24 cellular contexts compared by ENCODE assay signal in the genomic region with DNA sequence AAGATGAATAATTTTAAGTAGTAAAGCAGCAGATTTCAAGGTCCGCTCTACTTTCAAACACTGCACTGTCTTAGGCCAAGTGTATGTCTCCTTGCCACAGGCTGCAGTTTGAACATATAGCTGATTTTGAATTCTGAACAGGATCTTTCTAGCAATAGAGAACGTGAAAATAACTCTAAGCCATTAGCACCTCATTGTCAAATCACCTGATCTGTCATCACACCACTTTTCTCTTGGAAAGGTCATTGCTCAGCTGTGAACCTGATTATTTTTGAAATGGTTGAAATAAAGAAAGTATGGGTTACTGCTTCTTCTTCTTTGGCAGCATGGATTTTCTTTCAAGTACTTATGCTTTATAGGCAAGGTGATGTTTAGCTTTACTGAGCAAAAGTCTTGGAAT.
"Had no signal": no experiment of that assay in that cellular context is flagged by ENCODE, and none has a peak within 500 bp of the region (broad histone marks: within the 10 kb centered on the region; RNA-seq: fewer than 3 reads in every experiment).

No MANE protein-coding gene starts in this region.

- H3K36me3 ChIP-seq: stomach, suprapubic skin, thoracic aorta, thyroid gland, tibial artery, tibial nerve, transverse colon, upper lobe of left lung, upper lobe of right lung, uterus, vagina had no signal

- H3K27me3 ChIP-seq: stomach, suprapubic skin, testis, thyroid gland, tibial artery, tibial nerve, transverse colon, upper lobe of left lung, upper lobe of right lung, uterus, vagina had no signal

- H3K9me3 ChIP-seq: stomach, suprapubic skin, testis, thoracic aorta, thyroid gland, tibial artery, transverse colon, upper lobe of left lung, upper lobe of right lung, uterus, vagina had no signal

- H3K27ac ChIP-seq: stomach, suprapubic skin, testis, thoracic aorta, thyroid gland, tibial artery, tibial nerve, transverse colon, upper lobe of left lung, upper lobe of right lung, uterus, vagina had no signal

- H3K4me3 ChIP-seq: stomach, suprapubic skin, testis, thoracic aorta, thyroid gland, tibial artery, tibial nerve, transverse colon, upper lobe of left lung, upper lobe of right lung, uterus, vagina had no signal

- DNase-seq: stimulated activated CD4-positive, alpha-beta T cell treated with anti-CD3 and anti-CD28 coated beads, Interleukin-2, amount 100 ng/mL, for 48 hours; stimulated activated CD4-positive, alpha-beta T cell treated with anti-CD3 and anti-CD28 coated beads, Interleukin-4, amount 100 ng/mL, for 1 hour; stimulated activated CD4-positive, alpha-beta T cell treated with anti-CD3 and anti-CD28 coated beads, Interleukin-4, amount 100 ng/mL, for 24 hours; stimulated activated CD4-positive, alpha-beta T cell treated with anti-CD3 and anti-CD28 coated beads, Interleukin-4, amount 100 ng/mL, for 4 hours; stimulated activated CD8-positive, alpha-beta memory T cell treated with anti-CD3 and anti-CD28 coated beads, Interleukin-4, amount 100 ng/mL, for 48 hours; stimulated activated naive B cell treated with anti-CD40 and anti-IgM and Interleukin-4, amounts not matched to agents 10 μg/mL and 1 μg/mL and 100 μg/mL, for 72 hours; stimulated activated naive CD4-positive, alpha-beta T cell; stimulated activated naive CD4-positive, alpha-beta T cell treated with Interleukin-2 at 50 U/mL for 16 hours; stimulated activated naive CD8-positive, alpha-beta T cell treated with anti-CD3 and anti-CD28 coated beads, Interleukin-15, amount 100 ng/mL, for 72 hours; stimulated activated naive CD8-positive, alpha-beta T cell treated with anti-CD3 and anti-CD28 coated beads, Interleukin-15, Interleukin-2, amounts not matched to agents 100 U/mL and 50 U/mL, for 24 hours; stomach; substantia nigra; testis; thyroid gland; tibial artery; transverse colon; trophoblast cell; upper lobe of left lung; upper lobe of right lung; uterus had no signal
